ENCODE assay signal across 30 cellular contexts in the genomic region with DNA sequence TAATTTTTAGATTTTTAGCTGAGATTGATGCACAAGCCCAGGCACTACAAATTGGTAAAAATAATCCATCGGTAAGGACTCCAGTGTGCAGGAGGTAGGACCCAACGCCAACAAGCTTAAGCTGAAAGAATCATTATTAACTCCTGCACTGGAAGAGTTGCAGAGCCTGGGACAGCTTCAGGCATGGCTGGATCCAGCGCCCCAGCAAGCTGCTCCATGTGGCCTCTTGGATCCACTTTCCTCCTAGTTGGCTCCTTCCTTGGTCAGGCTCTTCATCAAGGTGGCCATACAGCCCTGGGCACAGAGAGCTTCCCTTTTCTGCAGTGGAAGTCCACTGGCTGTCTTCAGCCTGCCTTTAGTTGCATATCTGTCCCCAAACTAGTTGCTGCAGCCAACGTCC.
"Had no signal": no experiment of that assay in that cellular context is flagged by ENCODE, and none has a peak within 500 bp of the region (broad histone marks: within the 10 kb centered on the region; RNA-seq: fewer than 3 reads in every experiment).

No MANE protein-coding gene starts in this region.

- H3K27me3 ChIP-seq: ovary, right lobe of liver, sigmoid colon, stomach, suprapubic skin, testis, tibial artery, transverse colon, upper lobe of right lung, vagina had no signal

- FAIRE-seq: small intestine had no signal

- H3K9me3 Mint-ChIP-seq: naive thymus-derived CD8-positive, alpha-beta T cell; natural killer cell treated with Interleukin-12 subunit alpha and Interleukin-12 subunit beta and Interleukin-15 and Interleukin-18, amount 100 ng/mL, for 72 hours; neural crest cell; stimulated activated effector memory CD8-positive, alpha-beta T cell treated with anti-CD3 and anti-CD28 coated beads, Interleukin-12 subunit alpha, Interleukin-12 subunit beta, amount 100 ng/mL, for 72 hours; stimulated activated naive CD8-positive, alpha-beta T cell treated with anti-CD3 and anti-CD28 coated beads, Interleukin-15, Interleukin-2, amounts not matched to agents 100 ng/mL and 50 ng/mL, for 24 hours had no signal

- H3K4me1 Mint-ChIP-seq: stimulated activated effector memory CD8-positive, alpha-beta T cell treated with anti-CD3 and anti-CD28 coated beads, Interleukin-12 subunit alpha, Interleukin-12 subunit beta, amount 100 ng/mL, for 72 hours; stimulated activated naive B cell treated with anti-CD40 and anti-IgM and Interleukin-4, amounts not matched to agents 10 μg/mL and 1 μg/mL and 100 μg/mL, for 72 hours had no signal

- H3K27me3 Mint-ChIP-seq: progenitor cell of endocrine pancreas; stimulated activated naive B cell treated with anti-CD40 and anti-IgM and Interleukin-4, amounts not matched to agents 10 μg/mL and 1 μg/mL and 100 μg/mL, for 72 hours; stimulated activated naive CD8-positive, alpha-beta T cell treated with anti-CD3 and anti-CD28 coated beads, Interleukin-15, Interleukin-2, amounts not matched to agents 100 ng/mL and 50 ng/mL, for 24 hours; type B pancreatic cell had no signal

- H3K27ac ChIP-seq: parathyroid adenoma, psoas muscle, right lobe of liver, suprapubic skin, testis, tibial artery, upper lobe of right lung had no signal

- H3K27ac Mint-ChIP-seq: naive thymus-derived CD8-positive, alpha-beta T cell; natural killer cell treated with Interleukin-12 subunit alpha and Interleukin-12 subunit beta and Interleukin-15 and Interleukin-18, amount 100 ng/mL, for 72 hours; progenitor cell of endocrine pancreas; stimulated activated effector memory CD8-positive, alpha-beta T cell treated with anti-CD3 and anti-CD28 coated beads, Interleukin-12 subunit alpha, Interleukin-12 subunit beta, amount 100 ng/mL, for 72 hours; stimulated activated naive B cell treated with anti-CD40 and anti-IgM and Interleukin-4, amounts not matched to agents 10 μg/mL and 1 μg/mL and 100 μg/mL, for 72 hours; stimulated activated naive CD8-positive, alpha-beta T cell treated with anti-CD3 and anti-CD28 coated beads, Interleukin-15, Interleukin-2, amounts not matched to agents 100 ng/mL and 50 ng/mL, for 24 hours; type B pancreatic cell had no signal

- H3K79me2 ChIP-seq: parathyroid adenoma had no signal

- H3K9me3 ChIP-seq: ovary, psoas muscle, right lobe of liver, sigmoid colon, stomach, suprapubic skin, testis, tibial artery, transverse colon, upper lobe of right lung, vagina had no signal

- H3K4me1 ChIP-seq: parathyroid adenoma, psoas muscle, right lobe of liver had no signal

- H3K36me3 Mint-ChIP-seq: naive thymus-derived CD8-positive, alpha-beta T cell; natural killer cell treated with Interleukin-12 subunit alpha and Interleukin-12 subunit beta and Interleukin-15 and Interleukin-18, amount 100 ng/mL, for 72 hours; stimulated activated effector memory CD8-positive, alpha-beta T cell treated with anti-CD3 and anti-CD28 coated beads, Interleukin-12 subunit alpha, Interleukin-12 subunit beta, amount 100 ng/mL, for 72 hours; stimulated activated naive B cell treated with anti-CD40 and anti-IgM and Interleukin-4, amounts not matched to agents 10 μg/mL and 1 μg/mL and 100 μg/mL, for 72 hours had no signal

- H3K4me3 ChIP-seq: ovary, psoas muscle, right lobe of liver, sigmoid colon, stomach, suprapubic skin, testis, tibial artery, transverse colon, upper lobe of right lung, vagina had no signal

- H2AFZ ChIP-seq: parathyroid adenoma had no signal

- H3K4me3 Mint-ChIP-seq: naive thymus-derived CD8-positive, alpha-beta T cell; natural killer cell treated with Interleukin-12 subunit alpha and Interleukin-12 subunit beta and Interleukin-15 and Interleukin-18, amount 100 ng/mL, for 72 hours; nephron progenitor cell; neural crest cell; stimulated activated effector memory CD8-positive, alpha-beta T cell treated with anti-CD3 and anti-CD28 coated beads, Interleukin-12 subunit alpha, Interleukin-12 subunit beta, amount 100 ng/mL, for 72 hours; stimulated activated naive B cell treated with anti-CD40 and anti-IgM and Interleukin-4, amounts not matched to agents 10 μg/mL and 1 μg/mL and 100 μg/mL, for 72 hours; stimulated activated naive CD8-positive, alpha-beta T cell treated with anti-CD3 and anti-CD28 coated beads, Interleukin-15, Interleukin-2, amounts not matched to agents 100 ng/mL and 50 ng/mL, for 24 hours; type B pancreatic cell had no signal

- H3K9ac ChIP-seq: parathyroid adenoma had no signal

- DNase-seq: naive thymus-derived CD8-positive, alpha-beta T cell; nephron progenitor cell; occipital lobe; ovary; sigmoid colon; small intestine; stimulated activated CD4-positive, alpha-beta T cell treated with anti-CD3 and anti-CD28 coated beads, Interleukin-15, amount 100 ng/mL, for 24 hours; stimulated activated CD4-positive, alpha-beta T cell treated with anti-CD3 and anti-CD28 coated beads, Interleukin-2, amount 100 ng/mL, for 24 hours; stimulated activated CD4-positive, alpha-beta T cell treated with anti-CD3 and anti-CD28 coated beads, Interleukin-2, amount 100 ng/mL, for 48 hours; stimulated activated CD4-positive, alpha-beta T cell treated with anti-CD3 and anti-CD28 coated beads, Interleukin-4, amount 100 ng/mL, for 24 hours; stimulated activated naive B cell treated with anti-CD40 and anti-IgM and Interleukin-4, amounts not matched to agents 10 μg/mL and 1 μg/mL and 100 μg/mL, for 72 hours; stimulated activated naive CD4-positive, alpha-beta T cell treated with Interleukin-2 at 50 U/mL for 16 hours; stomach; substantia nigra; testis; tibial artery; transverse colon; upper lobe of right lung had no signal

- H3K36me3 ChIP-seq: ovary, right lobe of liver, sigmoid colon, stomach, suprapubic skin, transverse colon, upper lobe of right lung, vagina had no signal

- ATAC-seq: naive thymus-derived CD8-positive, alpha-beta T cell; psoas muscle; right cardiac atrium; right lobe of liver; stimulated activated effector memory CD8-positive, alpha-beta T cell treated with anti-CD3 and anti-CD28 coated beads, Interleukin-12 subunit alpha, Interleukin-12 subunit beta, amount 100 ng/mL, for 72 hours; stimulated activated naive B cell treated with anti-CD40 and anti-IgM and Interleukin-4, amounts not matched to agents 10 μg/mL and 1 μg/mL and 100 μg/mL, for 72 hours had no signal
